1 cellular context compared by ENCODE assay signal in genomic region chr2:222708274-222708710, GRCh38.
TF ChIP-seq lines count a peak whose summit lies in the region.

No MANE protein-coding gene starts in this region.

TF ChIP-seq in IMR-90, 13 proteins besides CTCF, POLR2A, EP300 and RAD21:
- TF ChIP-seq SMC3 (IDR thresholded peaks at IDR 0.05; ENCODE audit: low read depth, low read length) (peak; percentile 79), RCOR1 (IDR thresholded peaks at IDR 0.05; ENCODE audit: insufficient replicate concordance, low read length) (no peak)
